Comparison of ENCODE assay signal across 24 cellular contexts in the genomic region with DNA sequence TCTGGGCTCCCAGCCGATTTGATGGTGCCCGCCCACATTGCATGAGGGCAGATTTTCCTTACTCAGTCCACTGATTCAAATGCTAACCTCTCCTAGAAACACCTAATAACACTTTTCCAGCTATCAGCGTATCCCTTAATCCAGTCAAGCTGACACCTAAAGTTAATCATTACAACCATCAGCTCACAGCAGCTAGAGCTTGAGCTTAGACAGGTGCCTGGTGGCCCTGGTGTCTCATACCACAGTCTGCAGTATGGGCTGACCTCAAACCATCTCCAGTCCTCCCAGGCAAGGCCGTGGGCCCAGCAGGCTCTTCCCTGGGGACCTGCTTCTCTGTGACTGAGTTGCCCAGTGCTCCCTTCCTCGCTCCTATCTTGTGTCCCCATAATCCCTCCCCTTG.
"Had no signal": no experiment of that assay in that cellular context is flagged by ENCODE, and none has a peak within 500 bp of the region (broad histone marks: within the 10 kb centered on the region; RNA-seq: fewer than 3 reads in every experiment).

No MANE protein-coding gene starts in this region.

- H3K9ac ChIP-seq: neural progenitor cell had no signal

- H3K4me1 ChIP-seq: left lung had no signal

- FAIRE-seq: bronchial epithelial cell, kidney had no signal

- H3K9me3 Mint-ChIP-seq: activated CD4-positive, alpha-beta memory T cell treated with anti-CD3 and anti-CD28 coated beads for 36 hours; activated naive CD4-positive, alpha-beta T cell treated with anti-CD3 and anti-CD28 coated beads for 36 hours; activated naive CD8-positive, alpha-beta T cell treated with anti-CD3 and anti-CD28 coated beads, Interleukin-2, amount 10 ng/mL, durations not matched to agents 7 days and 5 days; neural progenitor cell; T-helper 1 cell treated with Interleukin-12 subunit alpha and Interleukin-12 subunit beta and Interleukin-4 antibody, amounts not matched to agents 30 μg/mL and 1 μg/mL, for 36 hours; type B pancreatic cell had no signal

- H3K9me3 ChIP-seq: heart right ventricle, left lung, thoracic aorta had no signal

- H3K4me2 ChIP-seq: neural progenitor cell had no signal

- H3K27me3 Mint-ChIP-seq: progenitor cell of endocrine pancreas had no signal

- ATAC-seq: heart right ventricle; left lung; naive thymus-derived CD4-positive, alpha-beta T cell had no signal

- H3K27ac Mint-ChIP-seq: activated CD4-positive, alpha-beta memory T cell treated with anti-CD3 and anti-CD28 coated beads for 36 hours; activated naive CD4-positive, alpha-beta T cell treated with anti-CD3 and anti-CD28 coated beads for 36 hours; activated naive CD8-positive, alpha-beta T cell treated with anti-CD3 and anti-CD28 coated beads, Interleukin-2, amount 10 ng/mL, durations not matched to agents 7 days and 5 days; naive thymus-derived CD4-positive, alpha-beta T cell; progenitor cell of endocrine pancreas; T-helper 1 cell treated with Interleukin-12 subunit alpha and Interleukin-12 subunit beta and Interleukin-4 antibody, amounts not matched to agents 30 μg/mL and 1 μg/mL, for 36 hours; type B pancreatic cell had no signal

- H3K27ac ChIP-seq: epithelial cell of prostate, heart right ventricle, left lung, neural progenitor cell, thoracic aorta had no signal

- H3K27me3 ChIP-seq: heart right ventricle, neural progenitor cell had no signal

- H3K4me3 ChIP-seq: heart right ventricle, left lung, lung, neural progenitor cell, thoracic aorta had no signal

- H3K36me3 ChIP-seq: heart right ventricle, left lung, neural progenitor cell, thoracic aorta had no signal

- H2AFZ ChIP-seq: neural progenitor cell had no signal

- DNase-seq: activated CD4-positive, alpha-beta memory T cell treated with anti-CD3 and anti-CD28 coated beads for 36 hours; activated CD4-positive, alpha-beta T cell treated with anti-CD3 and anti-CD28 coated beads for 4 hours; activated CD4-positive, CD25-positive, alpha-beta regulatory T cell; activated naive CD4-positive, alpha-beta T cell treated with anti-CD3 and anti-CD28 coated beads for 36 hours; activated naive CD8-positive, alpha-beta T cell treated with anti-CD3 and anti-CD28 coated beads, Interleukin-2, amount 10 ng/mL, durations not matched to agents 7 days and 5 days; activated T-cell treated with anti-CD3 and anti-CD28 coated beads, Interleukin-2, amount 50 U/mL, for 48 hours; amniotic stem cell; cortex of kidney; foreskin fibroblast; heart right ventricle; kidney; left lung; naive thymus-derived CD4-positive, alpha-beta T cell; stimulated activated CD4-positive, alpha-beta T cell treated with anti-CD3 and anti-CD28 coated beads, Interleukin-4, amount 100 ng/mL, for 24 hours; stimulated activated naive CD4-positive, alpha-beta T cell treated with Interleukin-2 at 50 U/mL for 16 hours; T1000 had no signal

- H3K4me3 Mint-ChIP-seq: activated CD4-positive, alpha-beta memory T cell treated with anti-CD3 and anti-CD28 coated beads for 36 hours; activated naive CD4-positive, alpha-beta T cell treated with anti-CD3 and anti-CD28 coated beads for 36 hours; activated naive CD8-positive, alpha-beta T cell treated with anti-CD3 and anti-CD28 coated beads, Interleukin-2, amount 10 ng/mL, durations not matched to agents 7 days and 5 days; naive thymus-derived CD4-positive, alpha-beta T cell; neural progenitor cell; T-helper 1 cell treated with Interleukin-12 subunit alpha and Interleukin-12 subunit beta and Interleukin-4 antibody, amounts not matched to agents 30 μg/mL and 1 μg/mL, for 36 hours; type B pancreatic cell had no signal

- H3K36me3 Mint-ChIP-seq: activated CD4-positive, alpha-beta memory T cell treated with anti-CD3 and anti-CD28 coated beads for 36 hours; activated naive CD8-positive, alpha-beta T cell treated with anti-CD3 and anti-CD28 coated beads, Interleukin-2, amount 10 ng/mL, durations not matched to agents 7 days and 5 days; naive thymus-derived CD4-positive, alpha-beta T cell; neural progenitor cell; type B pancreatic cell had no signal

- H3K4me1 Mint-ChIP-seq: activated naive CD8-positive, alpha-beta T cell treated with anti-CD3 and anti-CD28 coated beads, Interleukin-2, amount 10 ng/mL, durations not matched to agents 7 days and 5 days; naive thymus-derived CD4-positive, alpha-beta T cell had no signal
